Comparison of ENCODE assay signal across 1 cellular context in the genomic region with DNA sequence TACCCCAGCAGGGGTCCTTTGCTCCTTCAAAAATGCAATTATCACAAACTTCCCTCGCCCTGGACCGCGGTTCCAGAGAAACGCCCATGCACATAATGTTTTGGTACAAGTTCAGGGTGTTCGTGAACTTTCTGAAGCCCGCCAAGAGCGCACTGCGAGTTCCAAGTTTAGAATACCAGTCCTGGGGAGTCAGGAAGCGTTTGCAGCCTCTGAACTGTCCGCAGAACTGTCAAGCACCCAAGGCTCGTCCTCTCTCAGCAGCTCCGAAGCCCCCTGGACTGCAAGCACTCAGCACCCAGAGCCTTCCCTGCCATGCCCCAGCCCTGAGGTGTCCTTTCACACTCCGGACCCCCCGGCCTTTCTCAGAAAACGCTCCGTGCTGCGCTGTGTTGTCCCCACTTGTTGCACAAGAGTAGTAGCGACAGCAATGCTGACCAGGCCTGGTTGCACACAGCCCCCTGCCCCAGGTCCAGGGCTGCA.
A peak's percentile ranks its signal among the peaks of the same experiment; 100 is the strongest.
TF ChIP-seq lines count a peak whose summit lies in the region.

No MANE protein-coding gene starts in this region.

TF ChIP-seq in IMR-90, 13 proteins besides CTCF, POLR2A, EP300 and RAD21:
- TF ChIP-seq CEBPB (IDR thresholded peaks at IDR 0.05; ENCODE audit: low read depth, low read length), result 0 out of 2 replicates have a peak, but pooled peaks have one; percentile 19
- TF ChIP-seq MAZ (IDR thresholded peaks at IDR 0.05; ENCODE audit: borderline replicate concordance, low read depth, low read length), result no peak
